8 cellular contexts compared by ENCODE assay signal in genomic region chr20:31833130-31833930, GRCh38. TPM values are rescaled to one million over a fixed set of nuclear protein-coding genes. Genes with fewer than 3 reads are reported as not detected.
DNase-seq lines count a peak whose midpoint lies in the region; ATAC-seq and FAIRE-seq lines count a peak whose summit lies in the region.

No MANE protein-coding gene starts in this region.

- H3K4me3 Mint-ChIP-seq in activated naive CD8-positive, alpha-beta T cell treated with anti-CD3 and anti-CD28 coated beads for 36 hours = no peak overlapping the region

- in situ Hi-C loops in SK-MEL-5 (cut with HindIII; ENCODE audit: low pct_unique_long_range_greater_than_20kb, low sequenced_read_pairs) = no loop called here

- DNase-seq in AG20443 (ENCODE audit: low spot score) = peak; percentile 70
- DNase-seq in GM18507 (ENCODE audit: extremely low spot score, insufficient read length, low read depth) = peak; percentile 55
- DNase-seq in SK-MEL-5 (ENCODE audit: low read depth, low spot score) = peak; percentile 78
- peak; percentile 55 for DNase-seq in activated naive CD8-positive, alpha-beta T cell treated with anti-CD3 and anti-CD28 coated beads for 36 hours
- DNase-seq in iPS DF 4.7 (ENCODE audit: extremely low read depth, low spot score) = peak; percentile 80
- DNase-seq in stimulated activated CD4-positive, alpha-beta T cell treated with anti-CD3 and anti-CD28 coated beads, Interleukin-2, amount 100 ng/mL, for 24 hours = peak; percentile 74 to 77

- H3K4me1 Mint-ChIP-seq in activated naive CD8-positive, alpha-beta T cell treated with anti-CD3 and anti-CD28 coated beads for 36 hours = peaks cover 8% of the 10 kb centered on the region

- ATAC-seq in GM18511 (IDR thresholded peaks at IDR 0.05; ENCODE audit: unreplicated experiment) = no peak
- ATAC-seq in HG02970 (IDR thresholded peaks at IDR 0.05; ENCODE audit: low FRiP score, unreplicated experiment) = no peak

- H3K36me3 Mint-ChIP-seq in activated naive CD8-positive, alpha-beta T cell treated with anti-CD3 and anti-CD28 coated beads for 36 hours = no peaks in the 10 kb centered on the region

- peak; percentile 15 for FAIRE-seq in GM18507 (lab: Jason Lieb, UNC)

- no peaks in the 10 kb centered on the region for H3K9me3 Mint-ChIP-seq in activated naive CD8-positive, alpha-beta T cell treated with anti-CD3 and anti-CD28 coated beads for 36 hours

- H3K27ac Mint-ChIP-seq in activated naive CD8-positive, alpha-beta T cell treated with anti-CD3 and anti-CD28 coated beads for 36 hours = no peak overlapping the region

- H3K27me3 Mint-ChIP-seq in activated naive CD8-positive, alpha-beta T cell treated with anti-CD3 and anti-CD28 coated beads for 36 hours = no peaks in the 10 kb centered on the region

RNA-seq across cellular contexts. Expression of gene FOXS1, which starts 12.1 kb away (rescaled TPM):
- total RNA-seq in SK-MEL-5 (2014; rRNA removed; shearing (Covaris generic)) = not detected in 2 replicates
- not detected in 2 replicates for polyA plus RNA-seq in SK-MEL-5 (2015; cell fraction: cytosol; rRNA removed)
- not detected in 2 replicates for polyA plus RNA-seq in SK-MEL-5 (2015; cell fraction: nucleus; rRNA removed)
- not detected for total RNA-seq in activated naive CD8-positive, alpha-beta T cell treated with anti-CD3 and anti-CD28 coated beads for 36 hours

RNA-seq across cellular contexts. Expression of gene MYLK2, which starts 14.2 kb away (rescaled TPM):
- total RNA-seq in SK-MEL-5 (2014; rRNA removed; shearing (Covaris generic)) = not detected in 2 replicates
- polyA plus RNA-seq in SK-MEL-5 (2015; cell fraction: cytosol; rRNA removed) = not detected in 2 replicates
- polyA plus RNA-seq in SK-MEL-5 (2015; cell fraction: nucleus; rRNA removed) = 0.50 and 1.4 TPM in 2 replicates
- total RNA-seq in activated naive CD8-positive, alpha-beta T cell treated with anti-CD3 and anti-CD28 coated beads for 36 hours = under 1 TPM; 0.21 to 0.36 TPM

RNA-seq across cellular contexts. Expression of gene DUSP15, which starts 37.0 kb away (rescaled TPM):
- total RNA-seq in SK-MEL-5 (2014; rRNA removed; shearing (Covaris generic)) = 6.2 and 6.6 TPM in 2 replicates
- polyA plus RNA-seq in SK-MEL-5 (2015; cell fraction: cytosol; rRNA removed) = 7.7 and 7.9 TPM in 2 replicates
- 3.5 and 16.2 TPM in 2 replicates for polyA plus RNA-seq in SK-MEL-5 (2015; cell fraction: nucleus; rRNA removed)
- not detected for total RNA-seq in activated naive CD8-positive, alpha-beta T cell treated with anti-CD3 and anti-CD28 coated beads for 36 hours

RNA-seq across cellular contexts. Expression of gene TTLL9, which starts 37.1 kb away (rescaled TPM):
- total RNA-seq in SK-MEL-5 (2014; rRNA removed; shearing (Covaris generic)) = not detected in 2 replicates
- not detected in 2 replicates for polyA plus RNA-seq in SK-MEL-5 (2015; cell fraction: cytosol; rRNA removed)
- polyA plus RNA-seq in SK-MEL-5 (2015; cell fraction: nucleus; rRNA removed) = 0.20 and 0.41 TPM in 2 replicates
- not detected for total RNA-seq in activated naive CD8-positive, alpha-beta T cell treated with anti-CD3 and anti-CD28 coated beads for 36 hours
